ENCODE assay signal across 8 cellular contexts in the genomic region with DNA sequence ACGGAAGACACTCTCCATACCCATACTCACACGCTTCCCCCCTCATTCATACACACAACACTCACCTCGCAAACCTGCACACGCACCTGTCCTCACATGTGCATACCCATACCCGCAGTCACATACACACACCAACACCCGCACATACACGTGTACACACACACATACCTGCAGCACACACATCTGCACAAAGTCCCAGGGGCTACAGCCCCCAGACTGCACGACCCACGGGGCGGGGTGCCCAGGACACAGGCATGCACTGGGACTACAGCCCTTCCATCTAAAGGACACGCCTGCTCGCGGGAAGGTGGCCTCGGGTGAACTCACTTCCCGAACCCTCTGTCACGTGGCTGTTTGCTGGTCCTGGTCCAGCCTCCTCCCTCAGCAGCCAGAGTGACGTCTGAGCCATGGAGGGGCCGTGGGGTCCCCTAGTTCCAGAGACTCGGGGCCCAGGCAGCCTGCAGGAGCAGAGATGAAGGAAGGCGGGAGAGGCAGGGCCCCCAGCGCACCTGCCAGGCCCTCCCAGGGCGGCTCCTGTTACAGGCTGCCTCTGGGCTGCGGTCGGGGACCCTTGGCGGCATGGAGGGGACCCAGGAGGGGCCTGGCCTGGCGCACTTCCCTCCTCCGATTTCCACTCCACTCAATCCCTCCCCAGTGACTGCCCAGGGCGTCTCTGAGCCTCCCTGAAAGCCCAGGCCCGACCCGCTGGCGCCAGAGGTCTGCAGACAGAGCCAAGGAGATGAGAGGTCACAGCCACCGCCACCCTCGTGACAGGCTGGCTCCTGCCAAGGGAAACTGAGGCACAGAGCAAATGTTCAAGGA. TPM values are rescaled to one million over a fixed set of nuclear protein-coding genes. Genes with fewer than 3 reads are reported as not detected.
DNase-seq lines count a peak whose midpoint lies in the region; ATAC-seq and TF ChIP-seq lines count a peak whose summit lies in the region.

No MANE protein-coding gene starts in this region.

- peak; percentile 37 for TF ChIP-seq POLR2A in right lobe of liver (IDR thresholded peaks at IDR 0.05)
- TF ChIP-seq POLR2A in tibial nerve (IDR thresholded peaks at IDR 0.05) = no peak

- ATAC-seq in right lobe of liver (peak; percentile 38 to 52 (median 42)), HG02678 (IDR thresholded peaks at IDR 0.05; ENCODE audit: unreplicated experiment) (no peak)

- H3K4me1 ChIP-seq in right lobe of liver (peaks cover 0 to 87% (median 43%) of the 10 kb centered on the region in 4 donors), tibial nerve (peaks cover 0 to 72% (median 30%) of the 10 kb centered on the region in 4 donors)

- H3K4me1 Mint-ChIP-seq in T-helper 1 cell treated with Interleukin-12 subunit alpha and Interleukin-12 subunit beta and Interleukin-4 antibody, amounts not matched to agents 30 μg/mL and 1 μg/mL, for 36 hours (ENCODE audit: low read depth) = peaks cover 51% of the 10 kb centered on the region

- no peak for DNase-seq in T-helper 1 cell
- peak in 8 of 61 donors; percentile 20 to 59 (median 30) for DNase-seq in caudate nucleus (lab: John Stamatoyannopoulos, UW)
- DNase-seq in right lobe of liver = peak; percentile 91 to 96 (median 95)
- DNase-seq in tibial nerve (ENCODE audit: low spot score in 2 of 2) = peak; percentile 40 to 60
- no peak for DNase-seq in hippocampal formation (lab: John Stamatoyannopoulos, UW)
- no peak for DNase-seq in NOMO-1 treated with DMSO at 0.1 percent for 48 hours (lab: John Stamatoyannopoulos, UW; ENCODE audit: unreplicated experiment)

- TF ChIP-seq EP300 in tibial nerve (IDR thresholded peaks at IDR 0.05) = no peak

- H3K27ac ChIP-seq in caudate nucleus (ENCODE audit: low read depth, low read length) (peak overlapping the region; percentile 62), right lobe of liver (peak overlapping the region; percentile 90 to 99 (median 95)), tibial nerve (peak overlapping the region in 3 of 4 donors; percentile 50 to 63 (median 62))

- H3K36me3 Mint-ChIP-seq in T-helper 1 cell treated with Interleukin-12 subunit alpha and Interleukin-12 subunit beta and Interleukin-4 antibody, amounts not matched to agents 30 μg/mL and 1 μg/mL, for 36 hours (ENCODE audit: low read depth) = peaks cover 11% of the 10 kb centered on the region

- intact Hi-C loops in right lobe of liver (cut with DNase I) = no loop called here

- H3K27ac Mint-ChIP-seq in T-helper 1 cell treated with Interleukin-12 subunit alpha and Interleukin-12 subunit beta and Interleukin-4 antibody, amounts not matched to agents 30 μg/mL and 1 μg/mL, for 36 hours = peak overlapping the region; percentile 95

- H3K9me3 ChIP-seq in right lobe of liver (no peaks in the 10 kb centered on the region), tibial nerve (no peaks in the 10 kb centered on the region)

- H3K27me3 Mint-ChIP-seq in T-helper 1 cell treated with Interleukin-12 subunit alpha and Interleukin-12 subunit beta and Interleukin-4 antibody, amounts not matched to agents 30 μg/mL and 1 μg/mL, for 36 hours (ENCODE audit: low read depth) = no peaks in the 10 kb centered on the region

- H3K9me3 Mint-ChIP-seq in T-helper 1 cell treated with Interleukin-12 subunit alpha and Interleukin-12 subunit beta and Interleukin-4 antibody, amounts not matched to agents 30 μg/mL and 1 μg/mL, for 36 hours = no peaks in the 10 kb centered on the region

- H3K4me3 Mint-ChIP-seq in T-helper 1 cell treated with Interleukin-12 subunit alpha and Interleukin-12 subunit beta and Interleukin-4 antibody, amounts not matched to agents 30 μg/mL and 1 μg/mL, for 36 hours = peak overlapping the region; percentile 83

- WGBS in right lobe of liver (ENCODE audit: insufficient coverage, low coverage, low lambda C conversion rate, missing lambda C conversion rate) = 7% methylated on average over 13 of the region's 33 CpGs
- WGBS in tibial nerve, 2 donors = 50 to 59% methylated on average over 19 to 32 of the region's 33 CpGs

- H3K27me3 ChIP-seq in right lobe of liver = no peaks in the 10 kb centered on the region
- H3K27me3 ChIP-seq in tibial nerve = no peaks in the 10 kb centered on the region

- H3K36me3 ChIP-seq in right lobe of liver (no peaks in the 10 kb centered on the region), tibial nerve (no peaks in the 10 kb centered on the region)

- TF ChIP-seq CTCF in right lobe of liver (IDR thresholded peaks at IDR 0.05) (no peak), tibial nerve (IDR thresholded peaks at IDR 0.05) (no peak)

- peak overlapping the region; percentile 18 to 91 (median 50) for H3K4me3 ChIP-seq in right lobe of liver
- peak overlapping the region in 1 of 4 donors; percentile 1 for H3K4me3 ChIP-seq in tibial nerve

RNA-seq across cellular contexts. Expression of a gene that starts 8.1 kb away (rescaled TPM):
- total RNA-seq in right lobe of liver (10 to 100 TPM; 38.9 to 65.2 (median 53.3) TPM), tibial nerve (10 to 100 TPM; 11.4 to 39.3 (median 18.8) TPM)

Comparison
In these comparisons a context has a peak if more than half of its experiments do, and no peak if none do; other contexts are left out.
1. DNase-seq: peak in right lobe of liver (3 of 3) and tibial nerve (2 of 2); none in T-helper 1 cell (0 of 5), hippocampal formation (0 of 2) and NOMO-1 treated with DMSO at 0.1 percent for 48 hours (single experiment).
2. Peak in every context shown above with its lines, with median percentiles within 50 percentile points of each other: H3K27ac ChIP-seq.